In genomic region chr12:96108321-96108720, GRCh38 we compare ENCODE assay signal across 8 cellular contexts.
DNase-seq lines count a peak whose midpoint lies in the region; ATAC-seq and TF ChIP-seq lines count a peak whose summit lies in the region.

No MANE protein-coding gene starts in this region.

- no peak for TF ChIP-seq CTCF in Loucy (conservative IDR thresholded peaks at IDR 0.05; ENCODE audit: low read length)
- no peak for TF ChIP-seq CTCF in right atrium auricular region (IDR thresholded peaks at IDR 0.05)

- H3K4me1 ChIP-seq in Loucy (ENCODE audit: insufficient read depth, low read length, poor library complexity, severe bottlenecking): peaks cover 9% of the 10 kb centered on the region
- H3K4me1 ChIP-seq in right atrium auricular region: peaks cover 0 to 9% of the 10 kb centered on the region in 2 donors

- H3K9ac ChIP-seq in Loucy (ENCODE audit: low read depth, low read length, poor library complexity, severe bottlenecking): peak overlapping the region; percentile 62

- H3K27ac ChIP-seq in right atrium auricular region: peak overlapping the region; percentile 35 to 72

- peak; percentile 3 for DNase-seq in activated T-cell treated with anti-CD3 and anti-CD28 coated beads for 1 hour (ENCODE audit: low read depth)
- DNase-seq in right atrium auricular region (ENCODE audit: low spot score): no peak
- DNase-seq in stimulated activated CD4-positive, alpha-beta T cell treated with anti-CD3 and anti-CD28 coated beads, Interleukin-4, amount 100 ng/mL, for 1 hour: peak; percentile 15
- no peak for DNase-seq in mesenteric fat pad (ENCODE audit: low spot score)
- no peak for DNase-seq in 8988T

- H3K27me3 ChIP-seq in Loucy (ENCODE audit: insufficient read depth, low read length, poor library complexity, severe bottlenecking) (no peaks in the 10 kb centered on the region), right atrium auricular region (no peaks in the 10 kb centered on the region)

- H2AFZ ChIP-seq in Loucy (ENCODE audit: low read length): peak overlapping the region; percentile 79

- H3K9me3 ChIP-seq in Loucy (ENCODE audit: insufficient read depth, low read depth, low read length) (no peaks in the 10 kb centered on the region), right atrium auricular region (no peaks in the 10 kb centered on the region)

- H3K36me3 ChIP-seq in Loucy (ENCODE audit: insufficient read depth, low read length): no peaks in the 10 kb centered on the region
- H3K36me3 ChIP-seq in right atrium auricular region: no peaks in the 10 kb centered on the region

- no peaks in the 10 kb centered on the region for H3K79me2 ChIP-seq in Loucy (ENCODE audit: insufficient read depth, low read length)

- no peaks in the 10 kb centered on the region for H4K20me1 ChIP-seq in Loucy (ENCODE audit: insufficient read depth, low read length, poor library complexity, severe bottlenecking)

- ATAC-seq in GM21619 (IDR thresholded peaks at IDR 0.05; ENCODE audit: unreplicated experiment) (no peak), GM18907 (IDR thresholded peaks at IDR 0.05; ENCODE audit: unreplicated experiment) (no peak)

- H3F3A ChIP-seq in Loucy (ENCODE audit: low read depth): no peaks in the 10 kb centered on the region

- H3K4me3 ChIP-seq in Loucy (ENCODE audit: low read length, poor library complexity, severe bottlenecking): peak overlapping the region; percentile 67
- no peak overlapping the region for H3K4me3 ChIP-seq in right atrium auricular region

- H3K9me2 ChIP-seq in Loucy (replicated peaks; ENCODE audit: low read depth, low read length): no peaks in the 10 kb centered on the region

- H3K4me2 ChIP-seq in Loucy (ENCODE audit: low read depth, low read length, poor library complexity, severe bottlenecking): peak overlapping the region; percentile 86

Comparison
In these comparisons a context has a peak if more than half of its experiments do, and no peak if none do; other contexts are left out.
1. DNase-seq: peak in activated T-cell treated with anti-CD3 and anti-CD28 coated beads for 1 hour (single experiment) and stimulated activated CD4-positive, alpha-beta T cell treated with anti-CD3 and anti-CD28 coated beads, Interleukin-4, amount 100 ng/mL, for 1 hour (single experiment); none in right atrium auricular region (single experiment), mesenteric fat pad (single experiment) and 8988T (single experiment).